17 cellular contexts compared by ENCODE assay signal in genomic region chr4:40432504-40432903, GRCh38.
DNase-seq lines count a peak whose midpoint lies in the region; ATAC-seq and TF ChIP-seq lines count a peak whose summit lies in the region.
"Had no signal": no experiment of that assay in that cellular context is flagged by ENCODE, and none has a peak within 500 bp of the region (broad histone marks: within the 10 kb centered on the region; RNA-seq: fewer than 3 reads in every experiment).

No MANE protein-coding gene starts in this region.

- no peak for ATAC-seq in CD8-positive, alpha-beta T cell
- no peak for ATAC-seq in activated T-helper 17 cell treated with anti-CD3 and anti-CD28 coated beads, Interleukin-2, amount 50 U/mL, for 72 hours (replicated peaks)
- ATAC-seq: A549, HepG2, PC-3 had no signal

- H3K9me3 ChIP-seq in CD8-positive, alpha-beta T cell (ENCODE audit: low read length): no peaks in the 10 kb centered on the region
- H3K9me3 ChIP-seq: A549 had no signal

- POLR2A ChIA-PET in activated CD4-positive, alpha-beta T cell treated with anti-CD3 and anti-CD28 coated beads, Interleukin-2, amount 10 ng/mL, durations not matched to agents 7 days and 5 days (lab: Charles Lee): no interaction called here
- POLR2A ChIA-PET in CD8-positive, alpha-beta T cell (lab: Charles Lee): no interaction called here
- POLR2A ChIA-PET in RWPE1 (lab: Yijun Ruan, JAX; ENCODE audit: low non-redundant PET): interaction anchor here (0.6 kb wide), 1 partner anchor 21 kb away, joined by 3 read pairs; no protein-coding TSS in a partner anchor

- peaks cover 35% of the 10 kb centered on the region for H3K36me3 Mint-ChIP-seq in activated CD4-positive, alpha-beta T cell treated with anti-CD3 and anti-CD28 coated beads, Interleukin-2, amount 10 ng/mL, durations not matched to agents 7 days and 5 days (ENCODE audit: low read depth)
- no peaks in the 10 kb centered on the region for H3K36me3 Mint-ChIP-seq in CD8-positive, alpha-beta T cell
- H3K36me3 Mint-ChIP-seq in activated T-helper 17 cell treated with anti-CD3 and anti-CD28 coated beads, Interleukin-2, amount 50 U/mL, for 72 hours (ENCODE audit: low read depth): no peaks in the 10 kb centered on the region
- H3K36me3 Mint-ChIP-seq in progenitor cell of endocrine pancreas (ENCODE audit: insufficient read depth): peaks cover 48% of the 10 kb centered on the region

- H3K36me3 ChIP-seq in CD8-positive, alpha-beta T cell (ENCODE audit: insufficient read depth, low read length): no peaks in the 10 kb centered on the region

- no peaks in the 10 kb centered on the region for H3K27me3 ChIP-seq in CD8-positive, alpha-beta T cell (ENCODE audit: insufficient read depth, low read length)

- CTCF ChIA-PET in activated CD4-positive, alpha-beta T cell treated with anti-CD3 and anti-CD28 coated beads, Interleukin-2, amount 10 ng/mL, durations not matched to agents 7 days and 5 days (lab: Charles Lee): interaction anchor here (1.1 kb wide), 1 partner anchor 21 kb away, joined by 3 read pairs; no protein-coding TSS in a partner anchor
- CTCF ChIA-PET in CD8-positive, alpha-beta T cell (lab: Charles Lee): no interaction called here
- CTCF ChIA-PET in RWPE1 (lab: Yijun Ruan, JAX): no interaction called here

- intact Hi-C loops in CD8-positive, alpha-beta T cell (cut with DNase I, micrococcal nuclease): no loop called here

- DNase-seq in activated CD4-positive, alpha-beta T cell treated with anti-CD3 and anti-CD28 coated beads, Interleukin-2, amount 10 ng/mL, durations not matched to agents 7 days and 5 days: no peak
- no peak for DNase-seq in activated CD4-positive, alpha-beta T cell treated with anti-CD3 and anti-CD28 coated beads, Interleukin-2, amount 50 U/mL, for 48 hours
- no peak for DNase-seq in CD8-positive, alpha-beta T cell
- DNase-seq in progenitor cell of endocrine pancreas (ENCODE audit: low spot score, unreplicated experiment): no peak
- DNase-seq in NCI-H1930 (lab: John Stamatoyannopoulos, UW): no peak
- DNase-seq in RWPE1 (ENCODE audit: low spot score): no peak
- DNase-seq: HFFc6, KG1, NCI-H1048, NCI-H146, NCI-H510A treated with DMSO at 0.1 percent for 48 hours, NCI-H82, PC-3 had no signal

- H3K4me3 Mint-ChIP-seq in activated CD4-positive, alpha-beta T cell treated with anti-CD3 and anti-CD28 coated beads, Interleukin-2, amount 10 ng/mL, durations not matched to agents 7 days and 5 days: no peak overlapping the region
- H3K4me3 Mint-ChIP-seq in CD8-positive, alpha-beta T cell: no peak overlapping the region
- peak overlapping the region; percentile 30 for H3K4me3 Mint-ChIP-seq in activated T-helper 17 cell treated with anti-CD3 and anti-CD28 coated beads, Interleukin-2, amount 50 U/mL, for 72 hours
- H3K4me3 Mint-ChIP-seq in progenitor cell of endocrine pancreas (ENCODE audit: low read depth): no peak overlapping the region
- H3K4me3 Mint-ChIP-seq: HFFc6 had no signal

- H3K27ac ChIP-seq in CD8-positive, alpha-beta T cell (ENCODE audit: low read depth, low read length): no peak overlapping the region
- H3K27ac ChIP-seq in RWPE1: no peak overlapping the region
- H3K27ac ChIP-seq: A549, C4-2B had no signal

- H3K27ac Mint-ChIP-seq in activated CD4-positive, alpha-beta T cell treated with anti-CD3 and anti-CD28 coated beads, Interleukin-2, amount 10 ng/mL, durations not matched to agents 7 days and 5 days: peak overlapping the region; percentile 91
- peak overlapping the region; percentile 80 for H3K27ac Mint-ChIP-seq in CD8-positive, alpha-beta T cell
- H3K27ac Mint-ChIP-seq in activated T-helper 17 cell treated with anti-CD3 and anti-CD28 coated beads, Interleukin-2, amount 50 U/mL, for 72 hours: no peak overlapping the region
- peak overlapping the region; percentile 56 for H3K27ac Mint-ChIP-seq in progenitor cell of endocrine pancreas
- H3K27ac Mint-ChIP-seq: HFFc6 had no signal

- H3K27me3 Mint-ChIP-seq in activated CD4-positive, alpha-beta T cell treated with anti-CD3 and anti-CD28 coated beads, Interleukin-2, amount 10 ng/mL, durations not matched to agents 7 days and 5 days: no peaks in the 10 kb centered on the region
- H3K27me3 Mint-ChIP-seq in CD8-positive, alpha-beta T cell (ENCODE audit: low read depth): no peaks in the 10 kb centered on the region
- H3K27me3 Mint-ChIP-seq in activated T-helper 17 cell treated with anti-CD3 and anti-CD28 coated beads, Interleukin-2, amount 50 U/mL, for 72 hours: no peaks in the 10 kb centered on the region
- H3K27me3 Mint-ChIP-seq in progenitor cell of endocrine pancreas: no peaks in the 10 kb centered on the region

- H3K4me3 ChIP-seq in CD8-positive, alpha-beta T cell (ENCODE audit: low read depth, low read length): no peak overlapping the region
- H3K4me3 ChIP-seq: A549 had no signal

- peaks cover 33% of the 10 kb centered on the region for H3K4me1 ChIP-seq in CD8-positive, alpha-beta T cell (ENCODE audit: insufficient read depth, low read length)
- H3K4me1 ChIP-seq: A549 had no signal

- H3K4me1 Mint-ChIP-seq in activated CD4-positive, alpha-beta T cell treated with anti-CD3 and anti-CD28 coated beads, Interleukin-2, amount 10 ng/mL, durations not matched to agents 7 days and 5 days: peaks cover 62% of the 10 kb centered on the region
- peaks cover 27% of the 10 kb centered on the region for H3K4me1 Mint-ChIP-seq in CD8-positive, alpha-beta T cell (ENCODE audit: low read depth)
- H3K4me1 Mint-ChIP-seq in activated T-helper 17 cell treated with anti-CD3 and anti-CD28 coated beads, Interleukin-2, amount 50 U/mL, for 72 hours: peaks cover 8% of the 10 kb centered on the region
- peaks cover 4% of the 10 kb centered on the region for H3K4me1 Mint-ChIP-seq in progenitor cell of endocrine pancreas (ENCODE audit: low read depth)

- no peak for TF ChIP-seq CTCF in CD8-positive, alpha-beta T cell (IDR thresholded peaks at IDR 0.05)
- TF ChIP-seq CTCF in progenitor cell of endocrine pancreas (IDR thresholded peaks at IDR 0.05; ENCODE audit: unreplicated experiment) (no peak), RWPE1 (conservative IDR thresholded peaks at IDR 0.05; ENCODE audit: low read depth) (no peak)

- H3K9me3 Mint-ChIP-seq in activated CD4-positive, alpha-beta T cell treated with anti-CD3 and anti-CD28 coated beads, Interleukin-2, amount 10 ng/mL, durations not matched to agents 7 days and 5 days: peaks cover 7% of the 10 kb centered on the region
- H3K9me3 Mint-ChIP-seq in CD8-positive, alpha-beta T cell: no peaks in the 10 kb centered on the region
- H3K9me3 Mint-ChIP-seq in activated T-helper 17 cell treated with anti-CD3 and anti-CD28 coated beads, Interleukin-2, amount 50 U/mL, for 72 hours: no peaks in the 10 kb centered on the region
- H3K9me3 Mint-ChIP-seq in progenitor cell of endocrine pancreas (ENCODE audit: low read depth): no peaks in the 10 kb centered on the region
- H3K9me3 Mint-ChIP-seq: HFFc6 had no signal
